Comparison of ENCODE assay signal across 8 cellular contexts in the genomic region with DNA sequence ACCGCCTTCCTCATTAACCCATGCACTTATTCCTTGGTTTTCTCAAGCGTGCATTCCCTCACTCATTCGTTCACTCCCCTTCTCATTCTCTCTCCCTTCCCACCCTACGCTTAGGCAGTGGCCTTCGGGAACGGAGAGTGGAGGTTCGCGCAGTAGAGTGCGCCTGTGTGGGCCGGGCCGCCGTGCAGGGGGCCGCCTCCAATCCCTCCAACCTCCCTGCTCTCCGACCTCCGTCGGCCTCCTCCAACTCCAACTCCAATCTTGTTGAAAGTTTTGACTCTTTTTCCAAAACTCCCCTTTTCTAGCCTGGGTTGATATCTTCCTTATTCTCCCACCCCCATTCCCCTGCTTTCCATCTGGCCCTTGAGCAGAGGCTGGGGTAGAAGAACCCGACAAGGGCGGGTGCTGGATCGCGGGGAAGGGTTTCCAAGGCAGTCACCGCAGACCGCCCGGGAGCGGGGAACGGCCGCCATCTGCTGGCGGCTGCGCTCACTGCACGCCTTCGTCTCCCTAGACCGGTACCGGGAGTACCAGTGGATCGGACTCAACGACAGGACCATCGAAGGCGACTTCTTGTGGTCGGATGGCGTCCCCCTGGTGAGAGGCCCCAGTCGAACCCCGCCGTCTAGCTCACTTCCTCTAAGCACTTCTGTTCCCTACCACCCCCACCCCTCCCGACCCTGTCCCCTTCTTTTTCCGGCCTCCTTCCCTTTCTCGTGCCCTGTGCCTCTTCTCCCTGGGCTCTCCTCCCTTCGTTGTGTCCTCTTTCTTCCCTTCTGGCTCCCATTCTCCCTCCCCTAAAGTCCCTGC.
A peak's percentile ranks its signal among the peaks of the same experiment; 100 is the strongest.
DNase-seq lines count a peak whose midpoint lies in the region; ATAC-seq, FAIRE-seq and TF ChIP-seq lines count a peak whose summit lies in the region.

No MANE protein-coding gene starts in this region.

- H3K9ac ChIP-seq in DND-41 (ENCODE audit: low read depth, low read length) (no peak overlapping the region), rectal smooth muscle tissue (ENCODE audit: low read length) (no peak overlapping the region)

- peaks cover 13% of the 10 kb centered on the region; the same call in 1 of the 2 replicates for H4K20me1 ChIP-seq in DND-41 (ENCODE audit: insufficient read depth, low read length)

- no peaks in the 10 kb centered on the region for H3K9me3 ChIP-seq in DND-41 (ENCODE audit: insufficient read depth, low read length, severe bottlenecking)

- peak; percentile 68 for DNase-seq in DND-41
- DNase-seq in T-helper 1 cell = peak; percentile 52 to 66 (median 58)
- DNase-seq in amniotic epithelial cell (ENCODE audit: low read depth) = peak; percentile 33
- DNase-seq in hepatic stellate cell (ENCODE audit: low spot score) = peak; percentile 91
- peak; percentile 83 for DNase-seq in urothelium cell line (ENCODE audit: low spot score)
- DNase-seq in GF-D8 (lab: John Stamatoyannopoulos, UW) = no peak

- 0 out of 2 replicates have a peak overlapping the region, but pooled peaks have one; percentile 51 for H2AFZ ChIP-seq in DND-41 (ENCODE audit: low read depth, low read length)

- ATAC-seq in DND-41 (ENCODE audit: insufficient read depth, low read depth) = peak; percentile 56

- H3K4me1 ChIP-seq in DND-41 (ENCODE audit: insufficient read depth, low read length) (peaks cover 18% of the 10 kb centered on the region), rectal smooth muscle tissue (ENCODE audit: control insufficient read depth, insufficient read depth, low read length) (peaks cover 23% of the 10 kb centered on the region)

- H3K27me3 ChIP-seq in DND-41 (ENCODE audit: insufficient read depth, low read length, poor library complexity) (peaks cover 4% of the 10 kb centered on the region), rectal smooth muscle tissue (ENCODE audit: control insufficient read depth, insufficient read depth, low read length) (peaks cover 5% of the 10 kb centered on the region)

- TF ChIP-seq CTCF in DND-41 (IDR thresholded peaks at IDR 0.05; ENCODE audit: borderline replicate concordance, extremely low read depth, low read length, poor library complexity, severe bottlenecking) = peak; percentile 97
- peak; percentile 98 for TF ChIP-seq CTCF in LNCAP (IDR thresholded peaks at IDR 0.05)

- no peak for FAIRE-seq in urothelium cell line (lab: Jason Lieb, UNC)

- H3K4me3 ChIP-seq in DND-41 (ENCODE audit: low read depth in 1 of 2, low read length in 2 of 2) (no peak overlapping the region), rectal smooth muscle tissue (ENCODE audit: low read length) (peak overlapping the region; percentile 56)

- no peaks in the 10 kb centered on the region for H3K79me2 ChIP-seq in DND-41 (ENCODE audit: insufficient read depth, low read length)

- peak overlapping the region; percentile 27; the same call in 1 of the 2 replicates for H3K4me2 ChIP-seq in DND-41 (ENCODE audit: insufficient read depth, low read length)

- H3K27ac ChIP-seq in DND-41 (ENCODE audit: low read length) = no peak overlapping the region
- H3K27ac ChIP-seq in rectal smooth muscle tissue (ENCODE audit: low read depth, low read length) = no peak overlapping the region

- no peaks in the 10 kb centered on the region for H3K36me3 ChIP-seq in DND-41 (ENCODE audit: insufficient read depth, low read length)
- H3K36me3 ChIP-seq in rectal smooth muscle tissue (ENCODE audit: control insufficient read depth, insufficient read depth, low read length) = no peaks in the 10 kb centered on the region
